ENCODE assay signal across 8 cellular contexts in genomic region chr17:27236710-27237315, GRCh38. TPM values are rescaled to one million over a fixed set of nuclear protein-coding genes. Genes with fewer than 3 reads are reported as not detected.
DNase-seq lines count a peak whose midpoint lies in the region; ATAC-seq and TF ChIP-seq lines count a peak whose summit lies in the region.

No MANE protein-coding gene starts in this region.

- H3K27me3 ChIP-seq in thyroid gland, result no peaks in the 10 kb centered on the region

- H3K4me3 Mint-ChIP-seq in activated T-cell treated with anti-CD3 and anti-CD28 coated beads, Interleukin-2, amount 50 U/mL, for 72 hours, result no peak overlapping the region

- intact Hi-C loops in thyroid gland (cut with DNase I), result loop anchor here (5.0 kb wide), 1 partner anchor 365 kb away; no protein-coding TSS in a partner anchor

- WGBS in thyroid gland, 2 donors, result 66 to 70% methylated on average over 3 of the region's 3 CpGs

- H3K27ac ChIP-seq in thyroid gland, result no peak overlapping the region

- no peaks in the 10 kb centered on the region for H3K9me3 ChIP-seq in thyroid gland

- no peak overlapping the region for H3K4me3 ChIP-seq in Jurkat, Clone E6-1 (ENCODE audit: low read length)
- H3K4me3 ChIP-seq in fibroblast of the aortic adventitia (ENCODE audit: low read depth, low read length), result no peak overlapping the region
- H3K4me3 ChIP-seq in thyroid gland (replicated peaks in 1 of 3), result no peak overlapping the region

- H3K27ac Mint-ChIP-seq in activated T-cell treated with anti-CD3 and anti-CD28 coated beads, Interleukin-2, amount 50 U/mL, for 72 hours, result no peak overlapping the region

- no peaks in the 10 kb centered on the region for H3K36me3 Mint-ChIP-seq in activated T-cell treated with anti-CD3 and anti-CD28 coated beads, Interleukin-2, amount 50 U/mL, for 72 hours (ENCODE audit: insufficient read depth in 2 of 2)

- TF ChIP-seq CTCF in fibroblast of the aortic adventitia (IDR thresholded peaks at IDR 0.05; ENCODE audit: insufficient read depth, low read length), result peak; percentile 87
- peak; percentile 78 to 95 (median 92) for TF ChIP-seq CTCF in thyroid gland (IDR thresholded peaks at IDR 0.05)

- H3K4me1 ChIP-seq in thyroid gland, result peaks cover 10 to 11% of the 10 kb centered on the region in 2 donors

- DNase-seq in DMS114 treated with DMSO at 0.1 percent for 48 hours (lab: John Stamatoyannopoulos, UW; ENCODE audit: unreplicated experiment) (peak; percentile 40), RPMI8226 (peak; percentile 84), fibroblast of the aortic adventitia (ENCODE audit: low read depth) (peak; percentile 89), occipital lobe (lab: John Stamatoyannopoulos, UW) (peak; percentile 40), thyroid gland (peak; percentile 81 to 82)
- DNase-seq in Jurkat, Clone E6-1 (ENCODE audit: low read depth, low spot score), result peak; percentile 67
- DNase-seq in activated T-cell treated with anti-CD3 and anti-CD28 coated beads, Interleukin-2, amount 50 U/mL, for 72 hours, result peak; percentile 69 to 76

- no peaks in the 10 kb centered on the region for H3K9me3 Mint-ChIP-seq in activated T-cell treated with anti-CD3 and anti-CD28 coated beads, Interleukin-2, amount 50 U/mL, for 72 hours

- peaks cover 14% of the 10 kb centered on the region for H3K27me3 Mint-ChIP-seq in activated T-cell treated with anti-CD3 and anti-CD28 coated beads, Interleukin-2, amount 50 U/mL, for 72 hours (ENCODE audit: low read depth)

- H3K4me1 Mint-ChIP-seq in activated T-cell treated with anti-CD3 and anti-CD28 coated beads, Interleukin-2, amount 50 U/mL, for 72 hours (ENCODE audit: low read depth), result peaks cover 24% of the 10 kb centered on the region

- peak; percentile 27 to 31 for ATAC-seq in activated T-cell treated with anti-CD3 and anti-CD28 coated beads, Interleukin-2, amount 50 U/mL, for 72 hours (replicated peaks in 1 of 2)
- no peak for ATAC-seq in GM18520 (IDR thresholded peaks at IDR 0.05; ENCODE audit: unreplicated experiment)

- H3K36me3 ChIP-seq in thyroid gland, result no peaks in the 10 kb centered on the region

- no peak for TF ChIP-seq POLR2A in thyroid gland (IDR thresholded peaks at IDR 0.05)

RNA-seq across cellular contexts. Expression of gene WSB1, which starts 57.1 kb away (rescaled TPM):
- polyA plus RNA-seq in Jurkat, Clone E6-1 (2012; ENCODE audit: insufficient read depth, insufficient read length), result 81.6 TPM
- total RNA-seq in activated T-cell treated with anti-CD3 and anti-CD28 coated beads, Interleukin-2, amount 50 U/mL, for 72 hours, result 100 to 1,000 TPM; 104 to 126 TPM
- total RNA-seq in fibroblast of the aortic adventitia (ENCODE audit: low replicate concordance) (99.0 and 177 TPM in 2 replicates), occipital lobe (299 TPM), thyroid gland (100 to 1,000 TPM in 3 of 4 donors, 10 to 100 TPM in 1; 89.2 to 218 (median 168) TPM)
